Comparison of ENCODE assay signal across 29 cellular contexts in the genomic region with DNA sequence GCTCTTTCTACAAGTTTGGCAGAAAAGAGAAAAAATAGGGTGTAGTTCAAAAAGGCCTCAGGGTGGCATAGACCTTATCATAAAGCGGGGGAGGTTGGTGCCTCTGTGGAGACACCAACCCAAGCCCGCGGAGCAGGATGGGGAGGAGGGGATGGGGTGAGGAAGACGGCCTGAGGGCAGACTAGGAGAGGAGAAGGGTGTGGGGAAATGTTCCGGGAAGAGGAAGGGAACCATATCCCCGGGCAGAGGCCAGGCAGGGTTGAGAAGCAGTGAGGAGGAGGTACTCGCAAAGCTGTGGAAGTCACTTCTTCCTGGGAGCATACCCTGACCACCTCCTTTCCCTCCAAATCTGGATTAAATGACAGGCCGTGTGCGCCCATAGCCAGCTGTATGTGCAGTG. TPM values are rescaled to one million over a fixed set of nuclear protein-coding genes. Genes with fewer than 3 reads are reported as not detected.
DNase-seq lines count a peak whose midpoint lies in the region; ATAC-seq and TF ChIP-seq lines count a peak whose summit lies in the region.
"Had no signal": no experiment of that assay in that cellular context is flagged by ENCODE, and none has a peak within 500 bp of the region (broad histone marks: within the 10 kb centered on the region; RNA-seq: fewer than 3 reads in every experiment).

No MANE protein-coding gene starts in this region.

- no peak for TF ChIP-seq EP300 in suprapubic skin (IDR thresholded peaks at IDR 0.05)

- CTCF ChIA-PET in WTC11 (lab: Charles Lee) = interaction anchor here (0.9 to 1.3 kb wide), 2 partner anchors 27 to 300 kb away, joined by 3 to 4 read pairs; no protein-coding TSS in a partner anchor

- peak overlapping the region; percentile 80 for H3K4me2 ChIP-seq in MM.1S (ENCODE audit: low read depth, low read length)
- H3K4me2 ChIP-seq: hepatocyte, smooth muscle cell had no signal

- no peaks in the 10 kb centered on the region for H3K27me3 ChIP-seq in MM.1S (replicated peaks; ENCODE audit: insufficient read depth, low read length)
- no peaks in the 10 kb centered on the region for H3K27me3 ChIP-seq in left lung
- no peaks in the 10 kb centered on the region for H3K27me3 ChIP-seq in suprapubic skin
- H3K27me3 ChIP-seq: hepatocyte had no signal

- H3K79me2 ChIP-seq in MM.1S (ENCODE audit: low read length) = no peaks in the 10 kb centered on the region
- H3K79me2 ChIP-seq: hepatocyte had no signal

- H3K9me3 ChIP-seq in MM.1S (replicated peaks; ENCODE audit: insufficient read depth, low read length) (no peaks in the 10 kb centered on the region), left lung (no peaks in the 10 kb centered on the region), suprapubic skin (no peaks in the 10 kb centered on the region)
- H3K9me3 ChIP-seq: lower lobe of right lung, neutrophil had no signal

- H2AFZ ChIP-seq in MM.1S (ENCODE audit: low read length) = no peak overlapping the region
- H2AFZ ChIP-seq: hepatocyte had no signal

- DNase-seq in MM.1S (no peak), WTC11 (ENCODE audit: low spot score) (no peak), left lung (no peak), suprapubic skin (ENCODE audit: low spot score in 2 of 2) (peak in 1 of 2 donors; percentile 67), NCI-H1092 treated with DMSO at 0.1 percent for 48 hours (lab: John Stamatoyannopoulos, UW) (no peak)
- no peak for DNase-seq in activated CD4-positive, alpha-beta T cell treated with anti-CD3 and anti-CD28 coated beads for 1 hour
- DNase-seq: activated CD4-positive, alpha-beta T cell treated with anti-CD3 and anti-CD28 coated beads, Interleukin-2, amount 10 ng/mL, durations not matched to agents 7 days and 5 days; activated naive CD4-positive, alpha-beta T cell treated with Interleukin-2 at 50 U/mL for 16 hours; activated T-cell treated with anti-CD3 and anti-CD28 coated beads, Interleukin-2, amount 50 U/mL, for 48 hours; CD4-positive, CD25-positive, alpha-beta regulatory T cell; effector memory CD4-positive, alpha-beta T cell; EL; HCEC 1CT; lower lobe of right lung; NCI-H1436; NCI-H524 treated with DMSO at 0.1 percent for 48 hours; stimulated activated CD4-positive, alpha-beta T cell treated with anti-CD3 and anti-CD28 coated beads, Interleukin-2, amount 100 ng/mL, for 48 hours; substantia nigra had no signal

- no peak for TF ChIP-seq POLR2A in suprapubic skin (IDR thresholded peaks at IDR 0.05)

- no peaks in the 10 kb centered on the region for H3K9me3 Mint-ChIP-seq in WTC11
- H3K9me3 Mint-ChIP-seq: activated CD4-positive, alpha-beta T cell treated with anti-CD3 and anti-CD28 coated beads, Interleukin-2, amount 10 ng/mL, durations not matched to agents 7 days and 5 days; stimulated activated effector memory CD8-positive, alpha-beta T cell treated with anti-CD3 and anti-CD28 coated beads, Interleukin-12 subunit alpha, Interleukin-12 subunit beta, amount 100 ng/mL, for 72 hours; T-helper 1 cell treated with Interleukin-12 subunit alpha and Interleukin-12 subunit beta and Interleukin-4 antibody, amounts not matched to agents 30 μg/mL and 1 μg/mL, for 36 hours had no signal

- WGBS in suprapubic skin = 33% methylated on average over 9 of the region's 9 CpGs

- H3K36me3 Mint-ChIP-seq in WTC11 = no peaks in the 10 kb centered on the region
- H3K36me3 Mint-ChIP-seq: stimulated activated effector memory CD8-positive, alpha-beta T cell treated with anti-CD3 and anti-CD28 coated beads, Interleukin-12 subunit alpha, Interleukin-12 subunit beta, amount 100 ng/mL, for 72 hours had no signal

- no peak overlapping the region for H3K9ac ChIP-seq in MM.1S (ENCODE audit: low read length)

- H3K4me1 Mint-ChIP-seq in WTC11 = 0 out of 2 replicates have a peak, but pooled peaks cover 3% of the 10 kb centered on the region
- H3K4me1 Mint-ChIP-seq: activated CD4-positive, alpha-beta T cell treated with anti-CD3 and anti-CD28 coated beads, Interleukin-2, amount 10 ng/mL, durations not matched to agents 7 days and 5 days; CD4-positive, CD25-positive, alpha-beta regulatory T cell; stimulated activated effector memory CD8-positive, alpha-beta T cell treated with anti-CD3 and anti-CD28 coated beads, Interleukin-12 subunit alpha, Interleukin-12 subunit beta, amount 100 ng/mL, for 72 hours had no signal

- no peak overlapping the region for H3K27ac ChIP-seq in MM.1S (ENCODE audit: low read length)
- no peak overlapping the region for H3K27ac ChIP-seq in left lung
- H3K27ac ChIP-seq in suprapubic skin = peak overlapping the region; percentile 4
- H3K27ac ChIP-seq: brain microvascular endothelial cell, foreskin keratinocyte, hepatocyte, lower lobe of right lung, neutrophil, VCaP had no signal

- TF ChIP-seq CTCF in MM.1S (IDR thresholded peaks at IDR 0.05; ENCODE audit: low read length) (no peak), WTC11 (IDR thresholded peaks at IDR 0.05) (no peak), left lung (IDR thresholded peaks at IDR 0.05) (no peak), suprapubic skin (IDR thresholded peaks at IDR 0.05) (no peak)

- H3F3A ChIP-seq in MM.1S (ENCODE audit: insufficient read depth, low read length) = peaks cover 6% of the 10 kb centered on the region

- H3K4me3 Mint-ChIP-seq in WTC11 = no peak overlapping the region
- H3K4me3 Mint-ChIP-seq: activated CD4-positive, alpha-beta T cell treated with anti-CD3 and anti-CD28 coated beads, Interleukin-2, amount 10 ng/mL, durations not matched to agents 7 days and 5 days; CD4-positive, CD25-positive, alpha-beta regulatory T cell; stimulated activated effector memory CD8-positive, alpha-beta T cell treated with anti-CD3 and anti-CD28 coated beads, Interleukin-12 subunit alpha, Interleukin-12 subunit beta, amount 100 ng/mL, for 72 hours; T-helper 1 cell treated with Interleukin-12 subunit alpha and Interleukin-12 subunit beta and Interleukin-4 antibody, amounts not matched to agents 30 μg/mL and 1 μg/mL, for 36 hours had no signal

- no peaks in the 10 kb centered on the region for H3K9me2 ChIP-seq in MM.1S (replicated peaks; ENCODE audit: insufficient read depth, low read length)

- no peaks in the 10 kb centered on the region; the same call in 1 of the 2 replicates for H3K27me3 Mint-ChIP-seq in WTC11 (ENCODE audit: low read depth)

- H3K36me3 ChIP-seq in MM.1S (replicated peaks; ENCODE audit: insufficient read depth, low read length) (no peaks in the 10 kb centered on the region), left lung (no peaks in the 10 kb centered on the region), suprapubic skin (no peaks in the 10 kb centered on the region)
- H3K36me3 ChIP-seq: brain microvascular endothelial cell, lower lobe of right lung, neutrophil had no signal

- H4K20me1 ChIP-seq in MM.1S (ENCODE audit: insufficient read depth, low read length) = no peaks in the 10 kb centered on the region

- ATAC-seq in WTC11 = peak; percentile 55; the same call in 1 of the 2 replicates
- ATAC-seq in left lung = peak; percentile 21
- ATAC-seq in GM21529 (IDR thresholded peaks at IDR 0.05; ENCODE audit: unreplicated experiment) = no peak
- ATAC-seq: foreskin keratinocyte; stimulated activated effector memory CD8-positive, alpha-beta T cell treated with anti-CD3 and anti-CD28 coated beads, Interleukin-12 subunit alpha, Interleukin-12 subunit beta, amount 100 ng/mL, for 72 hours had no signal

- H3K4me1 ChIP-seq in MM.1S (ENCODE audit: low read length) = peaks cover 23% of the 10 kb centered on the region
- H3K4me1 ChIP-seq in left lung = peaks cover 0 to 29% of the 10 kb centered on the region in 2 donors
- peaks cover 16% of the 10 kb centered on the region for H3K4me1 ChIP-seq in suprapubic skin
- H3K4me1 ChIP-seq: foreskin keratinocyte had no signal

- POLR2A ChIA-PET in WTC11 (lab: Charles Lee) = no interaction called here

- intact Hi-C loops in left lung (cut with DNase I) = no loop called here

- H3K4me3 ChIP-seq in MM.1S (ENCODE audit: low read length) = no peak overlapping the region
- no peak overlapping the region for H3K4me3 ChIP-seq in left lung
- no peak overlapping the region for H3K4me3 ChIP-seq in suprapubic skin
- H3K4me3 ChIP-seq: hepatocyte, lower lobe of right lung, smooth muscle cell had no signal

- no peak overlapping the region for H3K27ac Mint-ChIP-seq in WTC11
- H3K27ac Mint-ChIP-seq: activated CD4-positive, alpha-beta T cell treated with anti-CD3 and anti-CD28 coated beads, Interleukin-2, amount 10 ng/mL, durations not matched to agents 7 days and 5 days; CD4-positive, CD25-positive, alpha-beta regulatory T cell; stimulated activated effector memory CD8-positive, alpha-beta T cell treated with anti-CD3 and anti-CD28 coated beads, Interleukin-12 subunit alpha, Interleukin-12 subunit beta, amount 100 ng/mL, for 72 hours; T-helper 1 cell treated with Interleukin-12 subunit alpha and Interleukin-12 subunit beta and Interleukin-4 antibody, amounts not matched to agents 30 μg/mL and 1 μg/mL, for 36 hours had no signal

TF ChIP-seq in WTC11, 78 proteins besides CTCF, POLR2A, EP300 and RAD21 (continues in another document):
- TF ChIP-seq, protein P1, sequence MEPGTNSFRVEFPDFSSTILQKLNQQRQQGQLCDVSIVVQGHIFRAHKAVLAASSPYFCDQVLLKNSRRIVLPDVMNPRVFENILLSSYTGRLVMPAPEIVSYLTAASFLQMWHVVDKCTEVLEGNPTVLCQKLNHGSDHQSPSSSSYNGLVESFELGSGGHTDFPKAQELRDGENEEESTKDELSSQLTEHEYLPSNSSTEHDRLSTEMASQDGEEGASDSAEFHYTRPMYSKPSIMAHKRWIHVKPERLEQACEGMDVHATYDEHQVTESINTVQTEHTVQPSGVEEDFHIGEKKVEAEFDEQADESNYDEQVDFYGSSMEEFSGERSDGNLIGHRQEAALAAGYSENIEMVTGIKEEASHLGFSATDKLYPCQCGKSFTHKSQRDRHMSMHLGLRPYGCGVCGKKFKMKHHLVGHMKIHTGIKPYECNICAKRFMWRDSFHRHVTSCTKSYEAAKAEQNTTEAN (CRISPR knock-in tag; IDR thresholded peaks at IDR 0.05) = no peak
- TF ChIP-seq KAT7 (CRISPR knock-in tag; IDR thresholded peaks at IDR 0.05; ENCODE audit: borderline replicate concordance) (no peak), ATF1 (CRISPR knock-in tag; IDR thresholded peaks at IDR 0.05) (no peak)

RNA-seq across cellular contexts. Expression of gene SHE, which starts 17.4 kb away (rescaled TPM):
- total RNA-seq in WTC11 (2021) (0.73 to 1.1 TPM (median 0.79 TPM) in 3 replicates), left lung (10 to 100 TPM; 17.7 to 25.3 TPM), suprapubic skin (1 to 10 TPM; 2.0 to 7.3 (median 4.8) TPM)
- total RNA-seq: activated CD4-positive, alpha-beta T cell treated with anti-CD3 and anti-CD28 coated beads, Interleukin-2, amount 10 ng/mL, durations not matched to agents 7 days and 5 days; CD4-positive, CD25-positive, alpha-beta regulatory T cell; foreskin keratinocyte; M059J; RPMI7951 had no signal

RNA-seq across cellular contexts. Expression of gene TDRD10, which starts 17.6 kb away (rescaled TPM):
- total RNA-seq in WTC11 (2021) (0.09 to 0.46 TPM (median 0.25 TPM) in 3 replicates), left lung (1 to 10 TPM; 3.8 to 5.0 TPM), suprapubic skin (1 to 10 TPM in 3 of 4 donors, under 1 TPM in 1; 0.72 to 2.6 (median 2.0) TPM)
- total RNA-seq: activated CD4-positive, alpha-beta T cell treated with anti-CD3 and anti-CD28 coated beads, Interleukin-2, amount 10 ng/mL, durations not matched to agents 7 days and 5 days; CD4-positive, CD25-positive, alpha-beta regulatory T cell; foreskin keratinocyte; M059J; RPMI7951 had no signal

RNA-seq across cellular contexts. Expression of gene UBE2Q1, which starts 38.8 kb away (rescaled TPM):
- total RNA-seq in WTC11 (2021) (60.8 to 62.7 TPM (median 61.6 TPM) in 3 replicates), left lung (10 to 100 TPM; 87.0 to 90.8 TPM), suprapubic skin (10 to 100 TPM; 30.6 to 60.2 (median 32.0) TPM)

RNA-seq across cellular contexts. Expression of gene CHRNB2, which starts 47.9 kb away (rescaled TPM):
- total RNA-seq in WTC11 (2021) (1.6 to 1.7 TPM (median 1.7 TPM) in 3 replicates), left lung (under 1 TPM in 1 of 2 donors, not detected in 1; 0.09 TPM), suprapubic skin (under 1 TPM; 0.26 to 0.83 (median 0.33) TPM)
- total RNA-seq: activated CD4-positive, alpha-beta T cell treated with anti-CD3 and anti-CD28 coated beads, Interleukin-2, amount 10 ng/mL, durations not matched to agents 7 days and 5 days; CD4-positive, CD25-positive, alpha-beta regulatory T cell; lower lobe of right lung; M059J; RPMI7951; smooth muscle cell had no signal
